ENCODE assay signal across 12 cellular contexts in genomic region chr7:7693881-7694280, GRCh38. TPM values are rescaled to one million over a fixed set of nuclear protein-coding genes. Genes with fewer than 3 reads are reported as not detected.
DNase-seq lines count a peak whose midpoint lies in the region; ATAC-seq and TF ChIP-seq lines count a peak whose summit lies in the region.
"Had no signal": no experiment of that assay in that cellular context is flagged by ENCODE, and none has a peak within 500 bp of the region (broad histone marks: within the 10 kb centered on the region; RNA-seq: fewer than 3 reads in every experiment).

No MANE protein-coding gene starts in this region.

- H3K27me3 ChIP-seq in left ventricle myocardium inferior (ENCODE audit: low read depth) = no peaks in the 10 kb centered on the region
- H3K27me3 ChIP-seq: tibial artery had no signal

- peaks cover 55% of the 10 kb centered on the region for H3K4me1 ChIP-seq in left ventricle myocardium inferior

- H3K36me3 ChIP-seq in left ventricle myocardium inferior = no peaks in the 10 kb centered on the region
- H3K36me3 ChIP-seq: tibial artery had no signal

- intact Hi-C loops in left ventricle myocardium inferior (cut with micrococcal nuclease) (no loop called here), Right ventricle myocardium superior (cut with DNase I) (no loop called here)

- DNase-seq in left ventricle myocardium inferior (no peak), Right ventricle myocardium superior (no peak), SW 1271 (lab: John Stamatoyannopoulos, UW) (peak; percentile 59 to 88), fibroblast of the aortic adventitia (ENCODE audit: low read depth) (peak; percentile 75), stromal cell of bone marrow (ENCODE audit: low read depth) (peak; percentile 16), NOMO-1 treated with dmso at 0.1 percent for 144 hours (lab: John Stamatoyannopoulos, UW; ENCODE audit: unreplicated experiment) (no peak)
- DNase-seq: effector CD4-positive, alpha-beta T cell; NCI-H1436 treated with DMSO at 0.1 percent for 48 hours; tibial artery had no signal

- ATAC-seq in Right ventricle myocardium superior (ENCODE audit: poor library complexity) (no peak), HG03521 (IDR thresholded peaks at IDR 0.05; ENCODE audit: unreplicated experiment) (no peak), GM21526 (IDR thresholded peaks at IDR 0.05; ENCODE audit: low FRiP score, unreplicated experiment) (no peak)
- ATAC-seq: activated naive CD4-positive, alpha-beta T cell treated with anti-CD3 and anti-CD28 coated beads, Interleukin-2, amount 50 U/mL, for 72 hours had no signal

- H3K4me3 ChIP-seq in left ventricle myocardium inferior (no peak overlapping the region), fibroblast of the aortic adventitia (ENCODE audit: low read depth, low read length) (no peak overlapping the region)
- H3K4me3 ChIP-seq: tibial artery had no signal

- H3K27ac ChIP-seq in left ventricle myocardium inferior (replicated peaks) = peak overlapping the region; percentile 80
- H3K27ac ChIP-seq: tibial artery had no signal

- H3K9me3 ChIP-seq in left ventricle myocardium inferior (replicated peaks) = no peaks in the 10 kb centered on the region
- H3K9me3 ChIP-seq: tibial artery had no signal

- TF ChIP-seq CTCF in left ventricle myocardium inferior (IDR thresholded peaks at IDR 0.05; ENCODE audit: borderline replicate concordance) (no peak), fibroblast of the aortic adventitia (IDR thresholded peaks at IDR 0.05; ENCODE audit: insufficient read depth, low read length) (no peak)

RNA-seq across cellular contexts. Expression of gene RPA3, which starts 24.5 kb away (rescaled TPM):
- 21.1 TPM for total RNA-seq in left ventricle myocardium inferior
- 22.9 TPM for total RNA-seq in Right ventricle myocardium superior
- 40.4 and 44.2 TPM in 2 replicates for total RNA-seq in fibroblast of the aortic adventitia (ENCODE audit: low replicate concordance)

RNA-seq across cellular contexts. Expression of gene UMAD1, which starts 53.3 kb away (rescaled TPM):
- total RNA-seq in left ventricle myocardium inferior (16.4 TPM), Right ventricle myocardium superior (14.3 TPM), fibroblast of the aortic adventitia (ENCODE audit: low replicate concordance) (17.4 and 24.9 TPM in 2 replicates)

Comparison
In these comparisons a context has a peak if more than half of its experiments do, and no peak if none do; other contexts are left out.
1. DNase-seq: peak in SW 1271 (2 of 2), fibroblast of the aortic adventitia (single experiment) and stromal cell of bone marrow (single experiment); none in left ventricle myocardium inferior (single experiment), Right ventricle myocardium superior (single experiment) and NOMO-1 treated with dmso at 0.1 percent for 144 hours (single experiment).